ENCODE assay signal across 8 cellular contexts in genomic region chr15:38707802-38708671, GRCh38.
DNase-seq lines count a peak whose midpoint lies in the region; ATAC-seq and TF ChIP-seq lines count a peak whose summit lies in the region.

No MANE protein-coding gene starts in this region.

- WGBS in upper lobe of left lung, 2 donors, result 51% methylated on average over 7 to 8 of the region's 8 CpGs

- H3K27ac ChIP-seq in colonic mucosa (no peak overlapping the region), left lung (no peak overlapping the region), upper lobe of left lung (no peak overlapping the region)

- no peaks in the 10 kb centered on the region for H3K9me3 ChIP-seq in colonic mucosa
- H3K9me3 ChIP-seq in left lung, result no peaks in the 10 kb centered on the region
- no peaks in the 10 kb centered on the region for H3K9me3 ChIP-seq in upper lobe of left lung

- DNase-seq in NOMO-1 (lab: John Stamatoyannopoulos, UW; ENCODE audit: unreplicated experiment in 2 of 2) (peak; percentile 9 to 33), NOMO-1 treated with dmso at 0.1 percent for 144 hours (lab: John Stamatoyannopoulos, UW; ENCODE audit: unreplicated experiment) (no peak), RKO (ENCODE audit: low spot score) (peak; percentile 41), colonic mucosa (peak; percentile 55), left lung (no peak), upper lobe of left lung (no peak)

- no peak for TF ChIP-seq POLR2A in upper lobe of left lung (IDR thresholded peaks at IDR 0.05)

- H3K4me1 ChIP-seq in colonic mucosa (peaks cover 4% of the 10 kb centered on the region), left lung (no peaks in the 10 kb centered on the region), upper lobe of left lung (no peaks in the 10 kb centered on the region)

- H3K4me3 ChIP-seq in colonic mucosa (no peak overlapping the region), left lung (no peak overlapping the region), upper lobe of left lung (no peak overlapping the region)

- intact Hi-C loops in colonic mucosa (cut with DNase I), result loop anchor here (5.0 kb wide), 2 partner anchors 109 to 284 kb away; no protein-coding TSS in a partner anchor
- intact Hi-C loops in left lung (cut with DNase I), result no loop called here

- H3K27me3 ChIP-seq in colonic mucosa, result no peaks in the 10 kb centered on the region
- H3K27me3 ChIP-seq in left lung, result peaks cover 4 to 11% of the 10 kb centered on the region in 2 donors
- no peaks in the 10 kb centered on the region for H3K27me3 ChIP-seq in upper lobe of left lung

- TF ChIP-seq CTCF in colonic mucosa (IDR thresholded peaks at IDR 0.05) (peak; percentile 67), left lung (IDR thresholded peaks at IDR 0.05) (peak; percentile 54 to 62), upper lobe of left lung (IDR thresholded peaks at IDR 0.05) (peak; percentile 46 to 69 (median 60))

- H3K36me3 ChIP-seq in colonic mucosa, result no peaks in the 10 kb centered on the region
- no peaks in the 10 kb centered on the region for H3K36me3 ChIP-seq in left lung
- no peaks in the 10 kb centered on the region for H3K36me3 ChIP-seq in upper lobe of left lung

- H3K9ac ChIP-seq in colonic mucosa (ENCODE audit: low read depth in 2 of 2, low read length in 2 of 2), result no peak overlapping the region

- ATAC-seq in GM19455 (IDR thresholded peaks at IDR 0.05; ENCODE audit: unreplicated experiment), result peak; percentile 83
- peak; percentile 72 for ATAC-seq in HG03520 (IDR thresholded peaks at IDR 0.05; ENCODE audit: unreplicated experiment)
- peak; percentile 95 for ATAC-seq in left lung
- peak in 1 of 2 donors; percentile 86 for ATAC-seq in upper lobe of left lung (ENCODE audit: low FRiP score in 2 of 2)

- no peak for TF ChIP-seq EP300 in upper lobe of left lung (IDR thresholded peaks at IDR 0.05)

Comparison
In these comparisons a context has a peak if more than half of its experiments do, and no peak if none do; other contexts are left out.
1. DNase-seq: peak in NOMO-1 (2 of 2), RKO (single experiment) and colonic mucosa (single experiment); none in NOMO-1 treated with dmso at 0.1 percent for 144 hours (single experiment), left lung (0 of 2) and upper lobe of left lung (0 of 2).
2. Peak in every context shown above with its lines, with median percentiles within 50 percentile points of each other: CTCF ChIP-seq.